Comparison of ENCODE assay signal across 23 cellular contexts in genomic region chr3:190614466-190615384, GRCh38.
DNase-seq lines count a peak whose midpoint lies in the region; ATAC-seq and TF ChIP-seq lines count a peak whose summit lies in the region.
"Had no signal": no experiment of that assay in that cellular context is flagged by ENCODE, and none has a peak within 500 bp of the region (broad histone marks: within the 10 kb centered on the region; RNA-seq: fewer than 3 reads in every experiment).

No MANE protein-coding gene starts in this region.

- H3K4me1 Mint-ChIP-seq in IgD-negative memory B cell (peaks cover 15 to 28% (median 18%) of the 10 kb centered on the region in 3 donors), memory B cell (peaks cover 20% of the 10 kb centered on the region)
- H3K4me1 Mint-ChIP-seq in activated T-helper 2 cell treated with anti-CD3 and anti-CD28 coated beads, Interferon-gamma antibody, Interleukin-2, Interleukin-4, amounts not matched to agents 10 μg/mL and 5 μg/mL and 100 μg/mL, durations not matched to agents 14 hours and 24 hours and 36 hours (ENCODE audit: low read depth): peaks cover 61% of the 10 kb centered on the region
- H3K4me1 Mint-ChIP-seq: nephron had no signal

- no peaks in the 10 kb centered on the region for H3K36me3 ChIP-seq in effector memory CD4-positive, alpha-beta T cell (ENCODE audit: control insufficient read depth, insufficient read depth, low read length)
- H3K36me3 ChIP-seq in heart right ventricle: peaks cover 0 to 3% (median 0%) of the 10 kb centered on the region in 9 donors
- H3K36me3 ChIP-seq: pancreas, SJCRH30, upper lobe of right lung had no signal

- H3K36me3 Mint-ChIP-seq in IgD-negative memory B cell (peaks cover 4% of the 10 kb centered on the region), memory B cell (peaks cover 5% of the 10 kb centered on the region)
- peaks cover 58% of the 10 kb centered on the region for H3K36me3 Mint-ChIP-seq in activated T-helper 2 cell treated with anti-CD3 and anti-CD28 coated beads, Interferon-gamma antibody, Interleukin-2, Interleukin-4, amounts not matched to agents 10 μg/mL and 5 μg/mL and 100 μg/mL, durations not matched to agents 14 hours and 24 hours and 36 hours (ENCODE audit: low read depth)
- H3K36me3 Mint-ChIP-seq: mesothelial cell of epicardium had no signal

- H3K9me3 ChIP-seq in effector memory CD4-positive, alpha-beta T cell (ENCODE audit: control insufficient read depth, low read length): no peaks in the 10 kb centered on the region
- H3K9me3 ChIP-seq in heart right ventricle: no peaks in the 10 kb centered on the region
- H3K9me3 ChIP-seq: pancreas, SJCRH30, upper lobe of right lung had no signal

- TF ChIP-seq CTCF in heart right ventricle (IDR thresholded peaks at IDR 0.05): no peak

- H3K4me3 Mint-ChIP-seq in IgD-negative memory B cell: no peak overlapping the region
- peak overlapping the region; percentile 32 for H3K4me3 Mint-ChIP-seq in activated T-helper 2 cell treated with anti-CD3 and anti-CD28 coated beads, Interferon-gamma antibody, Interleukin-2, Interleukin-4, amounts not matched to agents 10 μg/mL and 5 μg/mL and 100 μg/mL, durations not matched to agents 14 hours and 24 hours and 36 hours (ENCODE audit: low read depth)
- no peak overlapping the region for H3K4me3 Mint-ChIP-seq in memory B cell
- H3K4me3 Mint-ChIP-seq: activated naive CD8-positive, alpha-beta T cell treated with anti-CD3 and anti-CD28 coated beads, Interleukin-2, amount 10 ng/mL, durations not matched to agents 7 days and 5 days; CD4-positive, CD25-positive, alpha-beta regulatory T cell; central memory CD8-positive, alpha-beta T cell; mesothelial cell of epicardium; nephron had no signal

- H3K27me3 Mint-ChIP-seq in IgD-negative memory B cell (no peaks in the 10 kb centered on the region), memory B cell (no peaks in the 10 kb centered on the region)
- no peaks in the 10 kb centered on the region for H3K27me3 Mint-ChIP-seq in activated T-helper 2 cell treated with anti-CD3 and anti-CD28 coated beads, Interferon-gamma antibody, Interleukin-2, Interleukin-4, amounts not matched to agents 10 μg/mL and 5 μg/mL and 100 μg/mL, durations not matched to agents 14 hours and 24 hours and 36 hours (ENCODE audit: low read depth)
- H3K27me3 Mint-ChIP-seq: activated naive CD8-positive, alpha-beta T cell treated with anti-CD3 and anti-CD28 coated beads, Interleukin-2, amount 10 ng/mL, durations not matched to agents 7 days and 5 days; CD4-positive, CD25-positive, alpha-beta regulatory T cell; central memory CD8-positive, alpha-beta T cell had no signal

- H3K9me3 Mint-ChIP-seq in IgD-negative memory B cell: no peaks in the 10 kb centered on the region
- H3K9me3 Mint-ChIP-seq in activated T-helper 2 cell treated with anti-CD3 and anti-CD28 coated beads, Interferon-gamma antibody, Interleukin-2, Interleukin-4, amounts not matched to agents 10 μg/mL and 5 μg/mL and 100 μg/mL, durations not matched to agents 14 hours and 24 hours and 36 hours: peaks cover 10% of the 10 kb centered on the region
- no peaks in the 10 kb centered on the region for H3K9me3 Mint-ChIP-seq in memory B cell
- H3K9me3 Mint-ChIP-seq: central memory CD8-positive, alpha-beta T cell; mesothelial cell of epicardium; nephron had no signal

- H3K27ac ChIP-seq in effector memory CD4-positive, alpha-beta T cell (ENCODE audit: insufficient read depth, low read length, poor library complexity, severe bottlenecking): no peak overlapping the region
- H3K27ac ChIP-seq in heart right ventricle: peak overlapping the region in 1 of 10 donors; percentile 16
- H3K27ac ChIP-seq: epithelial cell of prostate, pancreas, SJCRH30, upper lobe of right lung had no signal

- ATAC-seq in memory B cell (ENCODE audit: low read depth): no peak
- no peak for ATAC-seq in HG03565 (IDR thresholded peaks at IDR 0.05; ENCODE audit: unreplicated experiment)
- no peak for ATAC-seq in heart right ventricle
- ATAC-seq in GM18858 (IDR thresholded peaks at IDR 0.05; ENCODE audit: unreplicated experiment): no peak
- ATAC-seq: K562, right cardiac atrium, upper lobe of right lung had no signal

- peak overlapping the region in 2 of 3 donors; percentile 36 to 59 for H3K27ac Mint-ChIP-seq in IgD-negative memory B cell
- peak overlapping the region; percentile 86 for H3K27ac Mint-ChIP-seq in activated T-helper 2 cell treated with anti-CD3 and anti-CD28 coated beads, Interferon-gamma antibody, Interleukin-2, Interleukin-4, amounts not matched to agents 10 μg/mL and 5 μg/mL and 100 μg/mL, durations not matched to agents 14 hours and 24 hours and 36 hours
- peak overlapping the region; percentile 97 for H3K27ac Mint-ChIP-seq in memory B cell
- H3K27ac Mint-ChIP-seq: activated naive CD8-positive, alpha-beta T cell treated with anti-CD3 and anti-CD28 coated beads, Interleukin-2, amount 10 ng/mL, durations not matched to agents 7 days and 5 days; mesothelial cell of epicardium had no signal

- H3K4me3 ChIP-seq in effector memory CD4-positive, alpha-beta T cell (ENCODE audit: insufficient read depth, low read depth, low read length, poor library complexity, severe bottlenecking): no peak overlapping the region
- H3K4me3 ChIP-seq in heart right ventricle: no peak overlapping the region
- H3K4me3 ChIP-seq: K562, pancreas, SJCRH30, upper lobe of right lung had no signal

- intact Hi-C loops in activated T-helper 2 cell treated with anti-CD3 and anti-CD28 coated beads, Interferon-gamma antibody, Interleukin-2, Interleukin-4, amounts not matched to agents 10 μg/mL and 5 μg/mL and 100 μg/mL, durations not matched to agents 14 hours and 24 hours and 36 hours (cut with micrococcal nuclease): loop anchor here (1.0 to 5.0 kb wide), 2 partner anchors 308 to 1307 kb away; no protein-coding TSS in a partner anchor
- intact Hi-C loops in heart right ventricle (cut with DNase I): no loop called here

- WGBS in heart right ventricle, 2 donors: 73 to 76% methylated on average over 8 of the region's 8 CpGs

- H3K27me3 ChIP-seq in effector memory CD4-positive, alpha-beta T cell (replicated peaks; ENCODE audit: control insufficient read depth, insufficient read depth, low read length, poor library complexity, severe bottlenecking): no peaks in the 10 kb centered on the region
- no peaks in the 10 kb centered on the region for H3K27me3 ChIP-seq in heart right ventricle
- H3K27me3 ChIP-seq: pancreas, SJCRH30, upper lobe of right lung had no signal

- DNase-seq in GF-D8 (lab: John Stamatoyannopoulos, UW) (peak; percentile 29), memory B cell (ENCODE audit: low spot score in 2 of 2) (no peak), heart right ventricle (no peak)
- no peak for DNase-seq in activated T-helper 2 cell treated with anti-CD3 and anti-CD28 coated beads, Interferon-gamma antibody, Interleukin-2, Interleukin-4, amounts not matched to agents 10 μg/mL and 5 μg/mL and 100 μg/mL, durations not matched to agents 14 hours and 24 hours and 36 hours (ENCODE audit: low spot score)
- DNase-seq in effector memory CD4-positive, alpha-beta T cell: no peak
- DNase-seq: activated CD4-positive, alpha-beta T cell treated with anti-CD3 and anti-CD28 coated beads for 1 hour; activated naive CD8-positive, alpha-beta T cell treated with anti-CD3 and anti-CD28 coated beads, Interleukin-2, amount 10 ng/mL, durations not matched to agents 7 days and 5 days; CD4-positive, CD25-positive, alpha-beta regulatory T cell; MM.1S; NCI-H1694; NCI-H510A treated with DMSO at 0.1 percent for 48 hours; pancreas; right cardiac atrium; SJCRH30; upper lobe of right lung had no signal

- H3K4me1 ChIP-seq in effector memory CD4-positive, alpha-beta T cell (ENCODE audit: control insufficient read depth, insufficient read depth, low read length, poor library complexity, severe bottlenecking): no peaks in the 10 kb centered on the region
- H3K4me1 ChIP-seq in heart right ventricle: peaks cover 0 to 38% (median 0%) of the 10 kb centered on the region in 9 donors
- H3K4me1 ChIP-seq: SJCRH30, upper lobe of right lung had no signal
